1 cellular context compared by ENCODE assay signal in genomic region chr14:90523544-90523943, GRCh38.
TF ChIP-seq lines count a peak whose summit lies in the region.

No MANE protein-coding gene starts in this region.

TF ChIP-seq in H1, 55 proteins besides CTCF, POLR2A, EP300 and RAD21:
- TF ChIP-seq ASH2L (IDR thresholded peaks at IDR 0.05; ENCODE audit: low read length), result no peak
- TF ChIP-seq CHD1 (IDR thresholded peaks at IDR 0.05; ENCODE audit: low read depth, low read length), result no peak
- no peak for TF ChIP-seq YY1 (IDR thresholded peaks at IDR 0.05; ENCODE audit: low read depth, low read length)
- TF ChIP-seq BRCA1 (IDR thresholded peaks at IDR 0.05; ENCODE audit: low read depth, low read length), result no peak
- TF ChIP-seq CHD2 (IDR thresholded peaks at IDR 0.05; ENCODE audit: low read length), result no peak
- TF ChIP-seq, protein P1, sequence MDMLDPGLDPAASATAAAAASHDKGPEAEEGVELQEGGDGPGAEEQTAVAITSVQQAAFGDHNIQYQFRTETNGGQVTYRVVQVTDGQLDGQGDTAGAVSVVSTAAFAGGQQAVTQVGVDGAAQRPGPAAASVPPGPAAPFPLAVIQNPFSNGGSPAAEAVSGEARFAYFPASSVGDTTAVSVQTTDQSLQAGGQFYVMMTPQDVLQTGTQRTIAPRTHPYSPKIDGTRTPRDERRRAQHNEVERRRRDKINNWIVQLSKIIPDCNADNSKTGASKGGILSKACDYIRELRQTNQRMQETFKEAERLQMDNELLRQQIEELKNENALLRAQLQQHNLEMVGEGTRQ (IDR thresholded peaks at IDR 0.05; ENCODE audit: low read length), result no peak
- TF ChIP-seq TCF12 (IDR thresholded peaks at IDR 0.05; ENCODE audit: low read depth, low read length), result no peak
- no peak for TF ChIP-seq KDM4A (IDR thresholded peaks at IDR 0.05; ENCODE audit: low read depth, low read length, severe bottlenecking)
- TF ChIP-seq CHD7 (IDR thresholded peaks at IDR 0.05; ENCODE audit: insufficient replicate concordance, low read length), result no peak
- TF ChIP-seq BCL11A (IDR thresholded peaks at IDR 0.05; ENCODE audit: low read depth in 2 of 2, low read length in 2 of 2), result no peak
- no peak for TF ChIP-seq SRF (IDR thresholded peaks at IDR 0.05; ENCODE audit: low read depth, low read length)
TF ChIP-seq in H1: peak in this region for 0.
